33 cellular contexts compared by ENCODE assay signal in the genomic region with DNA sequence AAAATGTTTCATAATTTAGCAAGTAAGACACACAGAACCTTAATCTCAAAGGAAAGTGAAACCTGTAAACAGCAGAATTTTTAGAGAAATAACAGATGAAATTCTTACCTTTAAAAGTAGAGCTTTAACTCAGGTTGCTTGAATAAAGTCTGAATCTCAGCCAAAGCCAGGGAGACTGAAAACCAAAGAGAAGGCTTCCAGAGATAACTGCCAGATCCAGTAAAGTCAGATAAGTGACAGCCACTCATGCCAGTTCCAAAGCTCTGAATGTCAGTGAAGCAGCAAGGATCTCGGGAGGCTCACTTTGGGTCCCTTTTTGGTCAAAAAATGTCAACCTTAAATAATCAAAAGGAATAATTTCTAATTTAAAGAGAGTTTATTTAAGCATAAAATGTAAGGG.
"Had no signal": no experiment of that assay in that cellular context is flagged by ENCODE, and none has a peak within 500 bp of the region (broad histone marks: within the 10 kb centered on the region; RNA-seq: fewer than 3 reads in every experiment).

No MANE protein-coding gene starts in this region.

- H3K36me3 ChIP-seq: ascending aorta, cardiac muscle cell, WERI-Rb-1 had no signal

- H3K27ac ChIP-seq: ascending aorta, cardiac muscle cell, WERI-Rb-1 had no signal

- H3K9me3 ChIP-seq: ascending aorta had no signal

- H3K27me3 ChIP-seq: ascending aorta, cardiac muscle cell had no signal

- ATAC-seq: activated CD4-positive, alpha-beta T cell treated with anti-CD3 and anti-CD28 coated beads for 36 hours; activated CD4-positive, CD25-positive, alpha-beta regulatory T cell treated with anti-CD3 and anti-CD28 coated beads, Interleukin-2, amount 50 U/mL, for 24 hours; activated CD8-positive, alpha-beta memory T cell treated with anti-CD3 and anti-CD28 coated beads, Interleukin-2, amount 10 ng/mL, durations not matched to agents 7 days and 5 days; activated CD8-positive, alpha-beta T cell treated with anti-CD3 and anti-CD28 coated beads, Interleukin-2, amount 10 ng/mL, durations not matched to agents 7 days and 5 days; activated naive CD8-positive, alpha-beta T cell treated with anti-CD3 and anti-CD28 coated beads, Interleukin-2, amount 50 U/mL, for 24 hours; WTC11 had no signal

- H3K4me3 ChIP-seq: ascending aorta, cardiac muscle cell had no signal

- FAIRE-seq: bronchial epithelial cell, TTC549 had no signal

- H3K4me1 ChIP-seq: ascending aorta had no signal

- DNase-seq: activated CD4-positive, alpha-beta memory T cell treated with anti-CD3 and anti-CD28 coated beads, Interleukin-2, amount 10 ng/mL, durations not matched to agents 7 days and 5 days; activated CD4-positive, alpha-beta T cell treated with anti-CD3 and anti-CD28 coated beads for 1 hour; activated CD4-positive, alpha-beta T cell treated with anti-CD3 and anti-CD28 coated beads for 36 hours; activated CD4-positive, alpha-beta T cell treated with anti-CD3 and anti-CD28 coated beads for 48 hours; activated CD4-positive, alpha-beta T cell treated with anti-CD3 and anti-CD28 coated beads, Interleukin-2, amount 10 ng/mL, durations not matched to agents 7 days and 5 days; activated CD4-positive, alpha-beta T cell treated with anti-CD3 and anti-CD28 coated beads, Interleukin-2, amount 50 U/mL, for 48 hours; activated CD4-positive, CD25-positive, alpha-beta regulatory T cell; activated CD8-positive, alpha-beta memory T cell treated with anti-CD3 and anti-CD28 coated beads for 24 hours; activated CD8-positive, alpha-beta memory T cell treated with anti-CD3 and anti-CD28 coated beads, Interleukin-2, amount 10 ng/mL, durations not matched to agents 7 days and 5 days; activated CD8-positive, alpha-beta memory T cell treated with anti-CD3 and anti-CD28 coated beads, Interleukin-2, amount 50 U/mL, for 48 hours; activated CD8-positive, alpha-beta T cell treated with anti-CD3 and anti-CD28 coated beads, Interleukin-2, amount 10 ng/mL, durations not matched to agents 7 days and 5 days; activated effector memory CD4-positive, alpha-beta T cell treated with Interleukin-2 at 50 U/mL for 16 hours; activated gamma-delta T cell; activated naive CD4-positive, alpha-beta T cell treated with anti-CD3 and anti-CD28 coated beads, Interleukin-2, amount 10 ng/mL, durations not matched to agents 7 days and 5 days; activated naive CD4-positive, alpha-beta T cell treated with Interleukin-2 at 50 U/mL for 16 hours; activated naive CD8-positive, alpha-beta T cell treated with anti-CD3 and anti-CD28 coated beads, Interleukin-2, amount 10 ng/mL, durations not matched to agents 7 days and 5 days; activated naive CD8-positive, alpha-beta T cell treated with anti-CD3 and anti-CD28 coated beads, Interleukin-2, amount 50 U/mL, for 24 hours; activated T-cell treated with anti-CD3 and anti-CD28 coated beads, Interleukin-2, amount 50 U/mL, for 24 hours; activated T-cell treated with anti-CD3 and anti-CD28 coated beads, Interleukin-2, amount 50 U/mL, for 48 hours; amygdala; anterior cingulate cortex; caudate nucleus; cerebellar nuclear complex; T-helper 1 cell; T-helper 2 cell; T-helper 9 cell; WERI-Rb-1 had no signal
